In the genomic region with DNA sequence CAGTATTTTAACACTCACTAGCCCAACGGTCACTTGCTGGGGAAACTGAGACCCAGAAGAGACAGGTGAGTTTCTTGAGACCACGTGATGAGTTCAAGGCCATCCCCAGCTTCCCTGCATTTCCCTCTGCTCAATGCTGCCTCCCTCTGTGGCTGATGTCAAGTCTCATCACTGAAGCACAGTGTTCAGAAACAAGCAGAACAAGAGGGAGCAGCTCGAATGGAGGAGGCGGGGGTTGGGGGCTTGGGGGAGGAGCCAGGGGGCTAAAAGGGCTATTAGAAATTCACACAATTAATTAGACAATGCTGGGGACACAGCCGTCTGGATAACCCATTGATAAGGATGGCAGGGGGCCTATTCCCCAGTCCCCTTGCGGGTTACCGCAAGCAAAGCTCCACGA, we compare ENCODE assay signal across 21 cellular contexts.
DNase-seq lines count a peak whose midpoint lies in the region; ATAC-seq, FAIRE-seq and TF ChIP-seq lines count a peak whose summit lies in the region.
"Had no signal": no experiment of that assay in that cellular context is flagged by ENCODE, and none has a peak within 500 bp of the region (broad histone marks: within the 10 kb centered on the region; RNA-seq: fewer than 3 reads in every experiment).

No MANE protein-coding gene starts in this region.

- H3K23me2 ChIP-seq in H1 (ENCODE audit: low read depth, low read length): no peaks in the 10 kb centered on the region

- H3F3A ChIP-seq in GM23338 (replicated peaks; ENCODE audit: low read depth): no peaks in the 10 kb centered on the region

- H2BK12ac ChIP-seq in H1 (ENCODE audit: low read depth, low read length): no peak overlapping the region
- no peak overlapping the region for H2BK12ac ChIP-seq in neuronal stem cell (ENCODE audit: low read length)

- H4K5ac ChIP-seq in H1 (ENCODE audit: insufficient read length, low read depth, low read length): no peak overlapping the region

- H2AK5ac ChIP-seq in H1 (ENCODE audit: low read depth, low read length): no peak overlapping the region
- H2AK5ac ChIP-seq in neuronal stem cell (ENCODE audit: low read depth, low read length): no peak overlapping the region

- H3K9ac ChIP-seq in H1 (replicated peaks in 1 of 4; ENCODE audit: extremely low read depth in 1 of 4, low read depth in 3 of 4, low read length in 3 of 4): no peak overlapping the region
- H3K9ac ChIP-seq in neuronal stem cell (ENCODE audit: low read depth, low read length, poor library complexity): no peak overlapping the region

- TF ChIP-seq CTCF in GM23338 (conservative IDR thresholded peaks at IDR 0.05; ENCODE audit: low read depth in 2 of 2): peak in 1 of 2 experiments; percentile 49; a peak in 2 of 4 replicates
- TF ChIP-seq CTCF in H1 (IDR thresholded peaks at IDR 0.05; ENCODE audit: control extremely low read depth in 1 of 3, insufficient read depth in 1 of 3, low read depth in 1 of 3, low read length in 3 of 3): peak; percentile 27 to 39 (median 38); a peak in 3 of 4 replicates

- H2BK15ac ChIP-seq in H1 (ENCODE audit: low read length) (no peak overlapping the region), neuronal stem cell (ENCODE audit: low read length) (no peak overlapping the region)

- no peak overlapping the region for H3K56ac ChIP-seq in H1 (replicated peaks; ENCODE audit: insufficient read length, low read depth, low read length)

- H3K27me3 ChIP-seq in GM23338 (ENCODE audit: insufficient read depth) (no peaks in the 10 kb centered on the region), H1 (replicated peaks in 1 of 4; ENCODE audit: control insufficient read depth in 3 of 4, extremely low read depth in 1 of 4, insufficient read depth in 3 of 4, low read length in 3 of 4) (no peaks in the 10 kb centered on the region), neuronal stem cell (ENCODE audit: control insufficient read depth in 3 of 3, insufficient read depth in 3 of 3, low read depth in 1 of 3, low read length in 3 of 3) (no peaks in the 10 kb centered on the region)
- H3K27me3 ChIP-seq: hepatocyte, ovary had no signal

- no peak overlapping the region for H3K27ac Mint-ChIP-seq in GM23338
- H3K27ac Mint-ChIP-seq: activated CD4-positive, alpha-beta T cell treated with anti-CD3 and anti-CD28 coated beads for 36 hours; dendritic cell treated with granulocyte-macrophage colony-stimulating factor and Interleukin-4, amounts not matched to agents 40 ng/mL and 50 ng/mL, for 4 days had no signal

- H4K8ac ChIP-seq in H1 (ENCODE audit: extremely low read depth, insufficient read depth, low read length) (no peak overlapping the region), neuronal stem cell (ENCODE audit: low read depth, low read length) (no peak overlapping the region)

- H3K18ac ChIP-seq in H1 (ENCODE audit: extremely low read depth, low read length): no peak overlapping the region
- no peak overlapping the region for H3K18ac ChIP-seq in neuronal stem cell (ENCODE audit: low read length)

- H4K91ac ChIP-seq in H1 (replicated peaks; ENCODE audit: insufficient read length, low read length) (no peak overlapping the region), neuronal stem cell (ENCODE audit: low read depth, low read length, poor library complexity) (no peak overlapping the region)

- no peaks in the 10 kb centered on the region for H3K9me2 ChIP-seq in GM23338 (ENCODE audit: insufficient read depth)

- no peaks in the 10 kb centered on the region for H3K36me3 ChIP-seq in GM23338 (ENCODE audit: insufficient read depth)
- H3K36me3 ChIP-seq in H1 (ENCODE audit: control insufficient read depth in 2 of 4, insufficient read depth in 4 of 4, low read length in 3 of 4): no peaks in the 10 kb centered on the region
- no peaks in the 10 kb centered on the region for H3K36me3 ChIP-seq in neuronal stem cell (replicated peaks in 1 of 2; ENCODE audit: control insufficient read depth in 2 of 2, insufficient read depth in 2 of 2, low read length in 2 of 2)
- H3K36me3 ChIP-seq: ovary, SJSA1 had no signal

- H3K36me3 Mint-ChIP-seq in GM23338 (ENCODE audit: low read depth): no peaks in the 10 kb centered on the region

- H3K14ac ChIP-seq in H1 (ENCODE audit: insufficient read length): no peak overlapping the region
- H3K14ac ChIP-seq in neuronal stem cell (ENCODE audit: low read length): no peak overlapping the region

- no peak for FAIRE-seq in H1 (lab: Jason Lieb, UNC)

- no peak for TF ChIP-seq POLR2A in H1 (IDR thresholded peaks at IDR 0.05; ENCODE audit: control extremely low read depth in 1 of 2, low read depth in 2 of 2, low read length in 2 of 2)

- no peak overlapping the region for H2AFZ ChIP-seq in GM23338
- H2AFZ ChIP-seq in H1 (ENCODE audit: low read length): no peak overlapping the region
- H2AFZ ChIP-seq in neuronal stem cell (ENCODE audit: low read length): no peak overlapping the region
- H2AFZ ChIP-seq: hepatocyte had no signal

- no peak for TF ChIP-seq EP300 in H1 (IDR thresholded peaks at IDR 0.05; ENCODE audit: borderline replicate concordance in 1 of 2, low read depth in 2 of 2, low read length in 2 of 2)

- H3K4me1 Mint-ChIP-seq in GM23338: peaks cover 6% of the 10 kb centered on the region
- H3K4me1 Mint-ChIP-seq: activated CD4-positive, alpha-beta T cell treated with anti-CD3 and anti-CD28 coated beads for 36 hours had no signal

- 72% methylated on average over 8 of the region's 8 CpGs; no CpG with 5 or more reads in 1 of the 2 experiments for WGBS in H1 (ENCODE audit: extremely low coverage in 1 of 2, insufficient coverage in 1 of 2, insufficient read length in 1 of 2, insufficient replicate concordance in 2 of 2, low coverage in 1 of 2, low lambda C conversion rate in 2 of 2, missing lambda C conversion rate in 1 of 2), 2 experiments
- no CpG with 5 or more reads among the region's 8 CpGs for WGBS in neuronal stem cell (ENCODE audit: extremely low coverage in 2 of 2, insufficient read length in 2 of 2, insufficient replicate concordance in 1 of 2), 2 donors

- H3K4me3 ChIP-seq in GM23338 (no peak overlapping the region), H1 (ENCODE audit: extremely low read depth in 1 of 4, insufficient read depth in 2 of 4, low read depth in 3 of 4, low read length in 4 of 4) (no peak overlapping the region), neuronal stem cell (ENCODE audit: low read length in 2 of 2) (no peak overlapping the region)
- H3K4me3 ChIP-seq: hepatocyte, ovary, skin epidermis had no signal

- H3K27me3 Mint-ChIP-seq in GM23338 (ENCODE audit: insufficient read depth, low read depth, poor library complexity): no peaks in the 10 kb centered on the region

- no peak overlapping the region for H3K23ac ChIP-seq in H1 (ENCODE audit: insufficient read length)
- H3K23ac ChIP-seq in neuronal stem cell (ENCODE audit: low read depth, low read length, poor library complexity): no peak overlapping the region

- H3K4ac ChIP-seq in H1 (replicated peaks; ENCODE audit: insufficient read length, low read depth, low read length): no peak overlapping the region
- no peak overlapping the region for H3K4ac ChIP-seq in neuronal stem cell (ENCODE audit: low read length)

- no peak overlapping the region for H2BK20ac ChIP-seq in H1 (ENCODE audit: low read length)

- H3K79me2 ChIP-seq in GM23338 (replicated peaks; ENCODE audit: insufficient read depth): no peaks in the 10 kb centered on the region
- no peaks in the 10 kb centered on the region for H3K79me2 ChIP-seq in H1 (ENCODE audit: control insufficient read depth in 1 of 2, insufficient read depth in 2 of 2, low read length in 2 of 2)
- H3K79me2 ChIP-seq: hepatocyte had no signal

- no peak overlapping the region for H3K4me3 Mint-ChIP-seq in GM23338
- H3K4me3 Mint-ChIP-seq: activated CD4-positive, alpha-beta T cell treated with anti-CD3 and anti-CD28 coated beads for 36 hours; dendritic cell treated with granulocyte-macrophage colony-stimulating factor and Interleukin-4, amounts not matched to agents 40 ng/mL and 50 ng/mL, for 4 days had no signal

- POLR2A ChIA-PET in H1 (lab: Charles Lee; ENCODE audit: partially characterized antibody): interaction anchor here (0.8 kb wide), 1 partner anchor 233 kb away, joined by 3 read pairs; no protein-coding TSS in a partner anchor

- H2BK120ac ChIP-seq in H1 (replicated peaks; ENCODE audit: low read depth, low read length) (no peak overlapping the region), neuronal stem cell (ENCODE audit: low read depth, low read length) (no peak overlapping the region)

- peak; percentile 33 to 49; a peak in 3 of 4 replicates for TF ChIP-seq RAD21 in H1 (IDR thresholded peaks at IDR 0.05 in 1 of 2, conservative IDR thresholded peaks at IDR 0.05 in 1 of 2; ENCODE audit: low read depth in 2 of 2, low read length in 2 of 2)

- 0 out of 2 replicates have a peak, but pooled peaks cover 3% of the 10 kb centered on the region for H3K4me1 ChIP-seq in GM23338 (ENCODE audit: insufficient read depth)
- no peaks in the 10 kb centered on the region; a peak in 1 of 7 replicates for H3K4me1 ChIP-seq in H1 (replicated peaks in 1 of 4; ENCODE audit: control insufficient read depth in 3 of 4, insufficient read depth in 4 of 4, low read length in 3 of 4)
- H3K4me1 ChIP-seq in neuronal stem cell (ENCODE audit: control insufficient read depth in 2 of 2, insufficient read depth in 1 of 2, low read depth in 1 of 2, low read length in 2 of 2): peaks cover 0 to 5% of the 10 kb centered on the region in 2 donors
- H3K4me1 ChIP-seq: SJSA1 had no signal

- ATAC-seq in GM23338 (peak; percentile 77), GM21528 (IDR thresholded peaks at IDR 0.05; ENCODE audit: low FRiP score, unreplicated experiment) (no peak), GM21723 (IDR thresholded peaks at IDR 0.05; ENCODE audit: unreplicated experiment) (no peak)
- ATAC-seq: activated CD4-positive, alpha-beta T cell treated with anti-CD3 and anti-CD28 coated beads for 36 hours; left lobe of liver had no signal

- CTCF ChIA-PET in H1 (lab: Charles Lee; ENCODE audit: partially characterized antibody): interaction anchor here (0.6 to 1.7 kb wide), 4 partner anchors 19 to 134 kb away, joined by 3 to 5 read pairs (median 3); no protein-coding TSS in a partner anchor

- H3K4me2 ChIP-seq in GM23338: no peak overlapping the region
- H3K4me2 ChIP-seq in H1 (ENCODE audit: insufficient read depth in 1 of 2, low read depth in 2 of 2, low read length in 2 of 2): no peak overlapping the region
- H3K4me2 ChIP-seq in neuronal stem cell (ENCODE audit: insufficient read depth, low read length, poor library complexity, severe bottlenecking): peak overlapping the region; percentile 35
- H3K4me2 ChIP-seq: hepatocyte had no signal

- H3K79me1 ChIP-seq in H1 (ENCODE audit: low read depth, low read length): no peaks in the 10 kb centered on the region
- H3K79me1 ChIP-seq in neuronal stem cell (ENCODE audit: low read depth, low read length): no peaks in the 10 kb centered on the region

- peak; percentile 18 for DNase-seq in GM23338 (ENCODE audit: low spot score)
- peak; percentile 35 for DNase-seq in NCI-H82 treated with DMSO at 0.1 percent for 48 hours (lab: John Stamatoyannopoulos, UW; ENCODE audit: unreplicated experiment)
- DNase-seq in H1 (ENCODE audit: low read depth in 1 of 2, low spot score in 2 of 2): no peak
- DNase-seq in neuronal stem cell (ENCODE audit: low spot score): peak; percentile 30
- DNase-seq in SKM-1 treated with dmso at 0.1 percent for 144 hours (lab: John Stamatoyannopoulos, UW; ENCODE audit: unreplicated experiment): no peak
- no peak for DNase-seq in effector CD4-positive, alpha-beta T cell
- DNase-seq: activated CD4-positive, alpha-beta T cell treated with anti-CD3 and anti-CD28 coated beads for 36 hours; activated naive CD4-positive, alpha-beta T cell treated with Interleukin-2 at 50 U/mL for 16 hours; aorta; DMS53; Karpas-422; NCI-H1417 treated with DMSO at 0.1 percent for 48 hours; NCI-H446; ovary had no signal

- no peaks in the 10 kb centered on the region for H3K9me3 Mint-ChIP-seq in GM23338
- H3K9me3 Mint-ChIP-seq: dendritic cell treated with granulocyte-macrophage colony-stimulating factor and Interleukin-4, amounts not matched to agents 40 ng/mL and 50 ng/mL, for 4 days had no signal

- no peak overlapping the region for H2BK5ac ChIP-seq in H1 (ENCODE audit: low read depth, low read length)
- H2BK5ac ChIP-seq in neuronal stem cell (ENCODE audit: low read length): no peak overlapping the region

- H3K27ac ChIP-seq in GM23338 (ENCODE audit: low read depth) (no peak overlapping the region), H1 (ENCODE audit: low read depth, low read length) (no peak overlapping the region), neuronal stem cell (replicated peaks; ENCODE audit: low read length) (no peak overlapping the region)
- H3K27ac ChIP-seq: hepatocyte, ovary, SJSA1, skin epidermis had no signal

- H4K20me1 ChIP-seq in GM23338 (replicated peaks; ENCODE audit: insufficient read depth) (no peaks in the 10 kb centered on the region), H1 (replicated peaks in 1 of 2; ENCODE audit: control insufficient read depth in 1 of 2, insufficient read depth in 2 of 2, low read length in 2 of 2) (no peaks in the 10 kb centered on the region)

- H3K9me3 ChIP-seq in H1 (ENCODE audit: insufficient read depth in 2 of 2, low read depth in 1 of 2, low read length in 1 of 2) (no peaks in the 10 kb centered on the region), neuronal stem cell (replicated peaks in 1 of 2; ENCODE audit: control insufficient read depth in 2 of 2, insufficient read depth in 1 of 2, low read depth in 1 of 2, low read length in 2 of 2) (no peaks in the 10 kb centered on the region)
- H3K9me3 ChIP-seq: ovary, SJSA1 had no signal

Comparison
In these comparisons a context has a peak if more than half of its experiments do, and no peak if none do; other contexts are left out.
1. DNase-seq: peak in GM23338 (single experiment), NCI-H82 treated with DMSO at 0.1 percent for 48 hours (single experiment) and neuronal stem cell (single experiment); none in H1 (0 of 2), SKM-1 treated with dmso at 0.1 percent for 144 hours (single experiment) and effector CD4-positive, alpha-beta T cell (single experiment).